16 cellular contexts compared by ENCODE assay signal in genomic region chrX:937391-937790, GRCh38.
"Had no signal": no experiment of that assay in that cellular context is flagged by ENCODE, and none has a peak within 500 bp of the region (broad histone marks: within the 10 kb centered on the region; RNA-seq: fewer than 3 reads in every experiment).

No MANE protein-coding gene starts in this region.

- H3K27ac ChIP-seq: heart left ventricle, sigmoid colon, skin epidermis, stomach, thoracic aorta, transverse colon had no signal

- DNase-seq: cerebellar nuclear complex; foreskin melanocyte; heart left ventricle; hippocampal formation; left colon; mesendoderm; naive thymus-derived CD8-positive, alpha-beta T cell; occipital lobe; sigmoid colon; stimulated activated CD4-positive, alpha-beta T cell treated with anti-CD3 and anti-CD28 coated beads, Interleukin-12 subunit alpha, Interleukin-12 subunit beta, amount 100 ng/mL, for 4 hours; stimulated activated naive CD4-positive, alpha-beta T cell; stomach; substantia nigra; transverse colon had no signal

- H3K27me3 ChIP-seq: transverse colon had no signal

- H3K36me3 ChIP-seq: heart left ventricle, sigmoid colon, stomach, thoracic aorta, transverse colon had no signal

- H3K4me1 ChIP-seq: heart left ventricle, sigmoid colon, stomach, transverse colon had no signal

- ATAC-seq: heart left ventricle; left colon; naive thymus-derived CD8-positive, alpha-beta T cell had no signal

- H3K4me3 ChIP-seq: heart left ventricle, sigmoid colon, skin epidermis, stomach, thoracic aorta, transverse colon had no signal

- H3K9me3 ChIP-seq: heart left ventricle, thoracic aorta, transverse colon had no signal
